ENCODE assay signal across 14 cellular contexts in the genomic region with DNA sequence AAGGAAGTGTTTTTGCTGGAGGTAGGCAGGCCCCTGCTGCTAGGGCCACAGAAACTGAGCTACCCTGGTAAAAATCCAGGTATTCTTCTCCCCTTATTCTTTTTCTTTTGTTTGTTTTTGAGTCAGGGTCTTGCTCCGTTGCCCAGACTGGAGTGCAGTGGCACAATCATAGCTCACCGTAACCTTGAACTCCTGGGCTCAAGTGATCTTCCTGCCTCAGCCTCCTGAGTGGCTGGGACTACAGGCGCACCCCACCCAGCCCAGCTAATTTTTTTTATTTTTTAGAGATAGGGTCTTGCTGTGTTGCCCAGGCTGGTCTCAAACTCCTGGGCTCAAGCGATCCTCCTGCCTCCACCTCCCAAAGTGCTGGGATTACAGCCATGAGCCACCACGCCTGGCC. TPM values are rescaled to one million over a fixed set of nuclear protein-coding genes. Genes with fewer than 3 reads are reported as not detected.
DNase-seq lines count a peak whose midpoint lies in the region; ATAC-seq, FAIRE-seq and TF ChIP-seq lines count a peak whose summit lies in the region.
"Not testable (repeated sequence)": the region's sequence is repeated elsewhere in the genome, so short reads cannot be mapped to it uniquely, and the experiment has no call there.
"Had no signal": no experiment of that assay in that cellular context is flagged by ENCODE, and none has a peak within 500 bp of the region (broad histone marks: within the 10 kb centered on the region; RNA-seq: fewer than 3 reads in every experiment).

No MANE protein-coding gene starts in this region.

- not testable (repeated sequence) for TF ChIP-seq CTCF in HEK293 (tag by site-specific recombination; IDR thresholded peaks at IDR 0.05); WTC11 (IDR thresholded peaks at IDR 0.05); K562 (IDR thresholded peaks at IDR 0.05 in 2 of 3, conservative IDR thresholded peaks at IDR 0.05 in 1 of 3; ENCODE audit: insufficient read depth in 2 of 3, low read depth in 1 of 3, low read length in 3 of 3); mesothelial cell of epicardium (IDR thresholded peaks at IDR 0.05; ENCODE audit: unreplicated experiment); upper lobe of right lung (IDR thresholded peaks at IDR 0.05)

- not testable (repeated sequence) for DNase-seq in WTC11 (ENCODE audit: low spot score); K562 (ENCODE audit: extremely low read depth in 1 of 4, low spot score in 3 of 4); mesothelial cell of epicardium (ENCODE audit: low spot score in 2 of 2, unreplicated experiment in 2 of 2); upper lobe of right lung

- not testable (repeated sequence) for H3K4me2 ChIP-seq in K562 (ENCODE audit: insufficient read depth, low read length)

- H3K9me1 ChIP-seq in K562 (ENCODE audit: control insufficient read depth, insufficient read depth, low read length), result not testable (repeated sequence)

- H2AFZ ChIP-seq in K562 (ENCODE audit: low read depth, low read length), result not testable (repeated sequence)

- H3K4me1 Mint-ChIP-seq in WTC11 (peaks cover 12% of the 10 kb centered on the region), mesothelial cell of epicardium (peaks cover 25% of the 10 kb centered on the region)

- H3K27me3 ChIP-seq in K562 (ENCODE audit: control insufficient read depth in 2 of 2, insufficient read depth in 2 of 2, low read length in 2 of 2); upper lobe of right lung: not testable (repeated sequence)

- H3K79me2 ChIP-seq in K562 (ENCODE audit: control insufficient read depth, insufficient read depth, low read length), result not testable (repeated sequence)

- H3K9me3 ChIP-seq in HEK293 (ENCODE audit: control insufficient read depth, insufficient read depth, low read depth, low read length); K562 (replicated peaks; ENCODE audit: control insufficient read depth, insufficient read depth, low read depth, low read length); upper lobe of right lung: not testable (repeated sequence)

- not testable (repeated sequence) for H3K36me3 Mint-ChIP-seq in WTC11, mesothelial cell of epicardium

- not testable (repeated sequence) for FAIRE-seq in K562 (lab: Jason Lieb, UNC)

- not testable (repeated sequence) for H3K4me3 Mint-ChIP-seq in WTC11, mesothelial cell of epicardium

- CTCF ChIA-PET in HEK293 (lab: Yijun Ruan, JAX), result interaction anchor here (0.6 to 1.5 kb wide), 3 partner anchors 19 to 127 kb away, joined by 3 to 6 read pairs (median 3); no protein-coding TSS in a partner anchor
- CTCF ChIA-PET in WTC11 (lab: Charles Lee), result interaction anchor here (0.7 to 7.5 kb wide), 3 partner anchors 7 to 107 kb away, joined by 4 to 133 read pairs (median 4); no protein-coding TSS in a partner anchor
- CTCF ChIA-PET in K562 (lab: Yijun Ruan, JAX; ENCODE audit: low intra/inter-chr PET ratio), result not testable (repeated sequence)

- ATAC-seq in WTC11, K562, upper lobe of right lung: not testable (repeated sequence)

- intact Hi-C loops in K562 (cut with micrococcal nuclease), result not testable (repeated sequence)
- intact Hi-C loops in upper lobe of right lung (cut with DNase I), result loop anchor here (10.0 kb wide), 1 partner anchor 45 kb away; the partner anchor contains the start of gene MRPL58

- peaks cover 37% of the 10 kb centered on the region for H3K27me3 Mint-ChIP-seq in WTC11 (ENCODE audit: low read depth)
- peaks cover 32% of the 10 kb centered on the region for H3K27me3 Mint-ChIP-seq in mesothelial cell of epicardium (ENCODE audit: low read depth)

- not testable (repeated sequence) for H3K4me3 ChIP-seq in HEK293 (ENCODE audit: low read depth, low read length); K562; upper lobe of right lung

- TF ChIP-seq EP300 in K562 (IDR thresholded peaks at IDR 0.05; ENCODE audit: low read length), result not testable (repeated sequence)

- H3K27ac Mint-ChIP-seq in WTC11, result not testable (repeated sequence)
- H3K27ac Mint-ChIP-seq in mesothelial cell of epicardium, result peak overlapping the region; percentile 39

- not testable (repeated sequence) for BruUV-seq in K562 (replicated peaks; lab: Mats Ljungman, UMichigan)

- POLR2A ChIA-PET in HEK293 (lab: Yijun Ruan, JAX), result interaction anchor here (1.1 kb wide), 1 partner anchor 59 kb away, joined by 3 read pairs; no protein-coding TSS in a partner anchor
- POLR2A ChIA-PET in WTC11 (lab: Charles Lee), result interaction anchor here (0.6 kb wide), 1 partner anchor 258 kb away, joined by 6 read pairs; no protein-coding TSS in a partner anchor
- POLR2A ChIA-PET in K562 (lab: Yijun Ruan, JAX), result interaction anchor here (0.7 to 0.9 kb wide), 2 partner anchors 8 to 200 kb away, joined by 3 read pairs; no protein-coding TSS in a partner anchor

- TF ChIP-seq POLR2A in K562 (conservative IDR thresholded peaks at IDR 0.05), result not testable (repeated sequence)

- H3K36me3 ChIP-seq in HEK293 (ENCODE audit: control insufficient read depth in 2 of 2, insufficient read depth in 1 of 2, low read length in 2 of 2); K562 (ENCODE audit: control insufficient read depth, insufficient read depth, low read length); upper lobe of right lung: not testable (repeated sequence)

- not testable (repeated sequence) for H3K4me1 ChIP-seq in HEK293 (ENCODE audit: control insufficient read depth, insufficient read depth, low read length)
- peaks cover 3 to 23% of the 10 kb centered on the region in 2 experiments; a peak in 3 of 5 replicates for H3K4me1 ChIP-seq in K562 (replicated peaks in 1 of 2; ENCODE audit: control insufficient read depth in 2 of 2, insufficient read depth in 2 of 2, low read length in 2 of 2)
- H3K4me1 ChIP-seq in upper lobe of right lung, result peaks cover 18% of the 10 kb centered on the region

- WGBS in K562 (ENCODE audit: insufficient coverage, low coverage, missing lambda C conversion rate), result 79% methylated on average over 2 of the region's 5 CpGs

- not testable (repeated sequence) for H3K9me3 Mint-ChIP-seq in WTC11, mesothelial cell of epicardium

- not testable (repeated sequence) for TF ChIP-seq RAD21 in K562 (CRISPR knock-in tag; conservative IDR thresholded peaks at IDR 0.05 in 1 of 2, IDR thresholded peaks at IDR 0.05 in 1 of 2)

- not testable (repeated sequence) for H3K27ac ChIP-seq in HEK293 (ENCODE audit: extremely low read depth, low read depth, low read length); K562 (ENCODE audit: extremely low read depth, low read depth, low read length)
- peak overlapping the region; percentile 30 for H3K27ac ChIP-seq in upper lobe of right lung

- in situ Hi-C loops in K562 (cut with MboI), result not testable (repeated sequence)

- H4K20me1 ChIP-seq in K562 (replicated peaks; ENCODE audit: control insufficient read depth, insufficient read depth, low read length), result not testable (repeated sequence)

- not testable (repeated sequence) for H3K9ac ChIP-seq in K562 (ENCODE audit: insufficient read depth in 1 of 2, low read depth in 2 of 2, low read length in 2 of 2)

RNA-seq across cellular contexts. Expression of gene HID1, which starts 3.1 kb away (rescaled TPM):
- total RNA-seq in WTC11 (2021) (16.7 to 19.4 TPM (median 19.3 TPM) in 3 replicates), K562 (2014; rRNA removed) (0.04 and 0.14 TPM in 2 replicates), K562 (2014; rRNA removed; fragmentation: Illumina TruSeq; extraction: Trizol) (0.19 TPM in 1 of 2 replicates, not detected in the other), K562 (2015; rRNA removed; fragmentation: Illumina TruSeq; extraction: Trizol) (0.15 and 0.54 TPM in 2 replicates), K562 (2021) (0.91 and 1.2 TPM in 2 replicates), mesothelial cell of epicardium (50.7 to 56.3 TPM (median 54.2 TPM) in 3 replicates), upper lobe of right lung (33.5 TPM)
- total RNA-seq in K562 (2011; cell fraction: chromatin; rRNA removed; ENCODE audit: low replicate concordance), result 1.1 and 7.8 TPM in 2 replicates
- 2.2 and 4.0 TPM in 2 replicates for total RNA-seq in K562 (2011; cell fraction: nucleolus; rRNA removed)
- 2.1 and 2.5 TPM in 2 replicates for total RNA-seq in K562 (2011; cell fraction: nucleoplasm; rRNA removed)
- polyA plus RNA-seq in K562 (2011; rRNA removed) (0.53 and 1.4 TPM in 2 replicates), K562 (2014; fragmentation: Illumina TruSeq; extraction: Trizol) (0.53 and 0.71 TPM in 2 replicates), K562 (2014; fragmentation: Nextera tagmentation; extraction: Ambion mirVana) (under 1 TPM in 1 of 2 experiments, not detected in 1; 0.15 TPM), K562 (2014; rRNA removed) (1.1 and 2.1 TPM in 2 replicates)
- 0.32 and 1.4 TPM in 2 replicates for polyA plus RNA-seq in K562 (2011; cell fraction: cytosol; rRNA removed)
- 7.9 and 8.7 TPM in 2 replicates for polyA plus RNA-seq in K562 (2011; cell fraction: nucleus; rRNA removed)
- polyA plus RNA-seq in K562 (2012), result 1.3 and 3.5 TPM in 2 replicates
- polyA minus RNA-seq in K562 (2011; rRNA and poly(A)+ RNA removed), result 0.75 and 1.2 TPM in 2 replicates
- 1.4 TPM in 1 of 2 replicates, not detected in the other for polyA minus RNA-seq in K562 (2011; cell fraction: cytosol; rRNA and poly(A)+ RNA removed)
- 1.6 and 1.7 TPM in 2 replicates for polyA minus RNA-seq in K562 (2011; cell fraction: nucleus; rRNA and poly(A)+ RNA removed)
- polyA plus RNA-seq: CD14-positive monocyte had no signal

RNA-seq across cellular contexts. Expression of gene CDR2L, which starts 17.9 kb away (rescaled TPM):
- total RNA-seq in WTC11 (2021) (28.6 to 31.3 TPM (median 31.0 TPM) in 3 replicates), K562 (2014; rRNA removed) (8.8 and 9.8 TPM in 2 replicates), K562 (2014; rRNA removed; fragmentation: Illumina TruSeq; extraction: Trizol) (2.0 and 2.7 TPM in 2 replicates), K562 (2015; rRNA removed; fragmentation: Illumina TruSeq; extraction: Trizol) (4.0 and 4.3 TPM in 2 replicates), K562 (2021) (15.5 and 16.0 TPM in 2 replicates), mesothelial cell of epicardium (22.6 to 23.1 TPM (median 22.8 TPM) in 3 replicates), upper lobe of right lung (21.8 TPM)
- total RNA-seq in K562 (2011; cell fraction: chromatin; rRNA removed; ENCODE audit: low replicate concordance), result 1.3 and 5.0 TPM in 2 replicates
- total RNA-seq in K562 (2011; cell fraction: nucleolus; rRNA removed), result 3.9 and 4.0 TPM in 2 replicates
- total RNA-seq in K562 (2011; cell fraction: nucleoplasm; rRNA removed), result 2.5 and 3.4 TPM in 2 replicates
- polyA plus RNA-seq in K562 (2011; rRNA removed) (3.1 and 5.5 TPM in 2 replicates), K562 (2014; fragmentation: Illumina TruSeq; extraction: Trizol) (7.3 and 8.9 TPM in 2 replicates), K562 (2014; fragmentation: Nextera tagmentation; extraction: Ambion mirVana) (1 to 10 TPM; 5.3 to 8.2 TPM), K562 (2014; rRNA removed) (8.0 and 9.8 TPM in 2 replicates)
- 6.0 and 8.6 TPM in 2 replicates for polyA plus RNA-seq in K562 (2011; cell fraction: cytosol; rRNA removed)
- polyA plus RNA-seq in K562 (2011; cell fraction: nucleus; rRNA removed), result 6.9 and 7.8 TPM in 2 replicates
- polyA plus RNA-seq in K562 (2012), result 6.1 and 7.1 TPM in 2 replicates
- polyA minus RNA-seq in K562 (2011; rRNA and poly(A)+ RNA removed), result 1.8 and 2.2 TPM in 2 replicates
- polyA minus RNA-seq in K562 (2011; cell fraction: cytosol; rRNA and poly(A)+ RNA removed), result 4.5 and 6.5 TPM in 2 replicates
- 1.5 and 1.7 TPM in 2 replicates for polyA minus RNA-seq in K562 (2011; cell fraction: nucleus; rRNA and poly(A)+ RNA removed)
- polyA plus RNA-seq: CD14-positive monocyte; CD4-positive, alpha-beta memory T cell had no signal

RNA-seq across cellular contexts. Expression of gene OTOP3, which starts 33.8 kb away (rescaled TPM):
- total RNA-seq in WTC11 (2021) (not detected in 3 replicates), K562 (2014; rRNA removed) (not detected in 2 replicates), K562 (2014; rRNA removed; fragmentation: Illumina TruSeq; extraction: Trizol) (not detected in 2 replicates), K562 (2015; rRNA removed; fragmentation: Illumina TruSeq; extraction: Trizol) (not detected in 2 replicates), K562 (2021) (not detected in 2 replicates), mesothelial cell of epicardium (not detected in 3 replicates), upper lobe of right lung (not detected)
- total RNA-seq in K562 (2011; cell fraction: chromatin; rRNA removed; ENCODE audit: low replicate concordance), result not detected in 2 replicates
- not detected in 2 replicates for total RNA-seq in K562 (2011; cell fraction: nucleolus; rRNA removed)
- not detected in 2 replicates for total RNA-seq in K562 (2011; cell fraction: nucleoplasm; rRNA removed)
- polyA plus RNA-seq in K562 (2011; rRNA removed) (not detected in 2 replicates), K562 (2014; fragmentation: Illumina TruSeq; extraction: Trizol) (not detected in 2 replicates), K562 (2014; fragmentation: Nextera tagmentation; extraction: Ambion mirVana) (not detected), K562 (2014; rRNA removed) (not detected in 2 replicates)
- polyA plus RNA-seq in K562 (2011; cell fraction: cytosol; rRNA removed), result not detected in 2 replicates
- not detected in 2 replicates for polyA plus RNA-seq in K562 (2011; cell fraction: nucleus; rRNA removed)
- not detected in 2 replicates for polyA plus RNA-seq in K562 (2012)
- not detected in 2 replicates for polyA minus RNA-seq in K562 (2011; rRNA and poly(A)+ RNA removed)
- polyA minus RNA-seq in K562 (2011; cell fraction: cytosol; rRNA and poly(A)+ RNA removed), result not detected in 2 replicates
- polyA minus RNA-seq in K562 (2011; cell fraction: nucleus; rRNA and poly(A)+ RNA removed), result not detected in 2 replicates
- total RNA-seq: Calu3; CD4-positive, alpha-beta memory T cell; GM23338; HFFc6; HT1080; IMR-90 had no signal
- polyA plus RNA-seq: A549; BJ; CD14-positive monocyte; CD4-positive, alpha-beta memory T cell; GM23338; IMR-90 had no signal

RNA-seq across cellular contexts. Expression of gene MRPL58, which starts 43.0 kb away (rescaled TPM):
- total RNA-seq in WTC11 (2021) (41.8 to 43.7 TPM (median 41.9 TPM) in 3 replicates), K562 (2014; rRNA removed) (93.8 and 157 TPM in 2 replicates), K562 (2014; rRNA removed; fragmentation: Illumina TruSeq; extraction: Trizol) (68.1 and 70.9 TPM in 2 replicates), K562 (2015; rRNA removed; fragmentation: Illumina TruSeq; extraction: Trizol) (70.3 and 72.4 TPM in 2 replicates), K562 (2021) (70.2 and 75.7 TPM in 2 replicates), mesothelial cell of epicardium (18.3 to 22.6 TPM (median 20.7 TPM) in 3 replicates), upper lobe of right lung (21.6 TPM)
- 11.9 TPM in 2 replicates for total RNA-seq in K562 (2011; cell fraction: chromatin; rRNA removed; ENCODE audit: low replicate concordance)
- total RNA-seq in K562 (2011; cell fraction: nucleolus; rRNA removed), result 10.9 and 13.3 TPM in 2 replicates
- total RNA-seq in K562 (2011; cell fraction: nucleoplasm; rRNA removed), result 12.6 and 13.2 TPM in 2 replicates
- polyA plus RNA-seq in K562 (2011; rRNA removed) (79.8 and 82.4 TPM in 2 replicates), K562 (2014; fragmentation: Illumina TruSeq; extraction: Trizol) (75.9 and 84.4 TPM in 2 replicates), K562 (2014; fragmentation: Nextera tagmentation; extraction: Ambion mirVana) (10 to 100 TPM; 30.8 to 49.6 TPM), K562 (2014; rRNA removed) (98.0 and 107 TPM in 2 replicates)
- polyA plus RNA-seq in K562 (2011; cell fraction: cytosol; rRNA removed), result 59.1 and 66.8 TPM in 2 replicates
- polyA plus RNA-seq in K562 (2011; cell fraction: nucleus; rRNA removed), result 25.0 and 36.4 TPM in 2 replicates
- polyA plus RNA-seq in K562 (2012), result 64.3 and 69.3 TPM in 2 replicates
- 36.9 and 37.2 TPM in 2 replicates for polyA minus RNA-seq in K562 (2011; rRNA and poly(A)+ RNA removed)
- 24.2 and 34.5 TPM in 2 replicates for polyA minus RNA-seq in K562 (2011; cell fraction: cytosol; rRNA and poly(A)+ RNA removed)
- 8.3 and 14.6 TPM in 2 replicates for polyA minus RNA-seq in K562 (2011; cell fraction: nucleus; rRNA and poly(A)+ RNA removed)

RNA-seq across cellular contexts. Expression of gene OTOP2, which starts 45.4 kb away (rescaled TPM):
- total RNA-seq in WTC11 (2021), result not detected in 3 replicates
- total RNA-seq in K562 (2011; cell fraction: chromatin; rRNA removed; ENCODE audit: low replicate concordance), result 0.40 and 0.51 TPM in 2 replicates
- 0.17 and 0.26 TPM in 2 replicates for total RNA-seq in K562 (2011; cell fraction: nucleolus; rRNA removed)
- total RNA-seq in K562 (2011; cell fraction: nucleoplasm; rRNA removed), result 0.46 TPM in 1 of 2 replicates, not detected in the other
- not detected in 2 replicates for total RNA-seq in K562 (2014; rRNA removed)
- total RNA-seq in K562 (2014; rRNA removed; fragmentation: Illumina TruSeq; extraction: Trizol), result 0.11 TPM in 1 of 2 replicates, not detected in the other
- 0.19 and 0.36 TPM in 2 replicates for total RNA-seq in K562 (2015; rRNA removed; fragmentation: Illumina TruSeq; extraction: Trizol)
- 0.18 and 0.27 TPM in 2 replicates for total RNA-seq in K562 (2021)
- polyA plus RNA-seq in K562 (2011; rRNA removed), result 0.28 and 0.31 TPM in 2 replicates
- polyA plus RNA-seq in K562 (2011; cell fraction: cytosol; rRNA removed), result 0.28 and 0.42 TPM in 2 replicates
- polyA plus RNA-seq in K562 (2011; cell fraction: nucleus; rRNA removed), result 1.1 and 1.2 TPM in 2 replicates
- polyA plus RNA-seq in K562 (2012), result 0.35 and 0.68 TPM in 2 replicates
- polyA plus RNA-seq in K562 (2014; fragmentation: Illumina TruSeq; extraction: Trizol), result 0.25 TPM in 1 of 2 replicates, not detected in the other
- polyA plus RNA-seq in K562 (2014; fragmentation: Nextera tagmentation; extraction: Ambion mirVana), result under 1 TPM; 0.04 to 0.06 TPM
- 0.08 and 0.09 TPM in 2 replicates for polyA plus RNA-seq in K562 (2014; rRNA removed)
- 0.09 TPM in 1 of 2 replicates, not detected in the other for polyA minus RNA-seq in K562 (2011; rRNA and poly(A)+ RNA removed)
- not detected in 2 replicates for polyA minus RNA-seq in K562 (2011; cell fraction: cytosol; rRNA and poly(A)+ RNA removed)
- 0.27 and 0.33 TPM in 2 replicates for polyA minus RNA-seq in K562 (2011; cell fraction: nucleus; rRNA and poly(A)+ RNA removed)
- total RNA-seq in mesothelial cell of epicardium, result not detected in 3 replicates
- not detected for total RNA-seq in upper lobe of right lung
- total RNA-seq: Calu3; CD4-positive, alpha-beta memory T cell; GM23338; HFFc6; HT1080; IMR-90 had no signal
- polyA plus RNA-seq: BJ; CD14-positive monocyte; CD4-positive, alpha-beta memory T cell; GM23338; IMR-90 had no signal
